In genomic region chr18:63683152-63683551, GRCh38 we compare ENCODE assay signal across 10 cellular contexts. TPM values are rescaled to one million over a fixed set of nuclear protein-coding genes. Genes with fewer than 3 reads are reported as not detected.
DNase-seq lines count a peak whose midpoint lies in the region; ATAC-seq and TF ChIP-seq lines count a peak whose summit lies in the region.
"Had no signal": no experiment of that assay in that cellular context is flagged by ENCODE, and none has a peak within 500 bp of the region (broad histone marks: within the 10 kb centered on the region; RNA-seq: fewer than 3 reads in every experiment).

No MANE protein-coding gene starts in this region.

- H3K27me3 Mint-ChIP-seq in activated CD8-positive, alpha-beta T cell treated with anti-CD3 and anti-CD28 coated beads for 36 hours = peaks cover 3% of the 10 kb centered on the region

- H3K27me3 ChIP-seq in HUES48 (ENCODE audit: control insufficient read depth, insufficient read depth, low read length) = no peaks in the 10 kb centered on the region

- intact Hi-C loops in activated CD8-positive, alpha-beta T cell treated with anti-CD3 and anti-CD28 coated beads for 36 hours (cut with micrococcal nuclease) = no loop called here

- no peak for TF ChIP-seq CTCF in AG09309 (IDR thresholded peaks at IDR 0.05; ENCODE audit: control insufficient read depth, insufficient read depth, low read depth, low read length, missing control alignments)
- TF ChIP-seq CTCF in epithelial cell of esophagus (IDR thresholded peaks at IDR 0.05; ENCODE audit: insufficient read depth, low read depth, low read length, missing control alignments) = no peak
- TF ChIP-seq CTCF in activated CD8-positive, alpha-beta T cell treated with anti-CD3 and anti-CD28 coated beads for 36 hours (IDR thresholded peaks at IDR 0.05) = no peak

- no peak for ATAC-seq in HG03457 (IDR thresholded peaks at IDR 0.05; ENCODE audit: unreplicated experiment)
- ATAC-seq in activated CD8-positive, alpha-beta T cell treated with anti-CD3 and anti-CD28 coated beads for 36 hours = no peak

- no peaks in the 10 kb centered on the region for H3K36me3 Mint-ChIP-seq in activated CD8-positive, alpha-beta T cell treated with anti-CD3 and anti-CD28 coated beads for 36 hours (ENCODE audit: low read depth)

- H3K4me3 ChIP-seq in AG09309 (ENCODE audit: control insufficient read depth, low read depth, low read length) (no peak overlapping the region), HUES48 (ENCODE audit: low read depth, low read length) (no peak overlapping the region; the same call in 1 of the 2 replicates), epithelial cell of esophagus (ENCODE audit: low read length) (no peak overlapping the region)

- H3K4me3 Mint-ChIP-seq in activated CD8-positive, alpha-beta T cell treated with anti-CD3 and anti-CD28 coated beads for 36 hours = no peak overlapping the region

- peak overlapping the region; percentile 88 for H3K27ac ChIP-seq in HUES48 (ENCODE audit: low read depth, low read length)

- H3K27ac Mint-ChIP-seq in activated CD8-positive, alpha-beta T cell treated with anti-CD3 and anti-CD28 coated beads for 36 hours = no peak overlapping the region

- POLR2A ChIA-PET in activated CD8-positive, alpha-beta T cell treated with anti-CD3 and anti-CD28 coated beads for 36 hours (lab: Charles Lee) = no interaction called here

- H3K9me3 ChIP-seq in HUES48 (ENCODE audit: control insufficient read depth, insufficient read depth, low read length) = peaks cover 5% of the 10 kb centered on the region; the same call in 1 of the 2 replicates

- H3K9ac ChIP-seq in HUES48 (ENCODE audit: low read depth, low read length) = no peak overlapping the region

- DNase-seq in AG09309 (ENCODE audit: low read depth) = peak; percentile 97
- DNase-seq in epithelial cell of esophagus (ENCODE audit: low read depth) = peak; percentile 99
- DNase-seq in myocyte (ENCODE audit: low read depth) = peak; percentile 30
- no peak for DNase-seq in NCI-H1417 (lab: John Stamatoyannopoulos, UW)
- DNase-seq in SIG-M5 (lab: John Stamatoyannopoulos, UW) = no peak
- no peak for DNase-seq in activated CD8-positive, alpha-beta T cell treated with anti-CD3 and anti-CD28 coated beads for 36 hours
- DNase-seq: nucleus accumbens had no signal

- CTCF ChIA-PET in activated CD8-positive, alpha-beta T cell treated with anti-CD3 and anti-CD28 coated beads for 36 hours (lab: Charles Lee) = no interaction called here

- H3K4me1 ChIP-seq in HUES48 (ENCODE audit: control insufficient read depth, insufficient read depth, low read length) = peaks cover 16% of the 10 kb centered on the region

- H3K36me3 ChIP-seq in HUES48 (ENCODE audit: control insufficient read depth, insufficient read depth, low read length) = no peaks in the 10 kb centered on the region

- H3K9me3 Mint-ChIP-seq in activated CD8-positive, alpha-beta T cell treated with anti-CD3 and anti-CD28 coated beads for 36 hours = no peaks in the 10 kb centered on the region

- H3K4me1 Mint-ChIP-seq in activated CD8-positive, alpha-beta T cell treated with anti-CD3 and anti-CD28 coated beads for 36 hours (ENCODE audit: low read depth) = no peaks in the 10 kb centered on the region

RNA-seq across cellular contexts. Expression of gene SERPINB11, which starts 19.6 kb away (rescaled TPM):
- total RNA-seq in myocyte = not detected in 2 replicates
- polyA plus RNA-seq in myocyte (2012) = not detected
- total RNA-seq in activated CD8-positive, alpha-beta T cell treated with anti-CD3 and anti-CD28 coated beads for 36 hours = not detected
- total RNA-seq: endothelial cell of umbilical vein had no signal
- polyA plus RNA-seq: endothelial cell of umbilical vein had no signal

RNA-seq across cellular contexts. Expression of gene SERPINB3, which starts 21.5 kb away (rescaled TPM):
- total RNA-seq in myocyte = not detected in 2 replicates
- polyA plus RNA-seq in myocyte (2012) = not detected
- not detected for total RNA-seq in activated CD8-positive, alpha-beta T cell treated with anti-CD3 and anti-CD28 coated beads for 36 hours
- total RNA-seq: endothelial cell of umbilical vein had no signal
- polyA plus RNA-seq: endothelial cell of umbilical vein had no signal

RNA-seq across cellular contexts. Expression of gene SERPINB4, which starts 39.1 kb away (rescaled TPM):
- total RNA-seq in myocyte = not detected in 2 replicates
- polyA plus RNA-seq in myocyte (2012) = not detected
- total RNA-seq in activated CD8-positive, alpha-beta T cell treated with anti-CD3 and anti-CD28 coated beads for 36 hours = not detected
- total RNA-seq: endothelial cell of umbilical vein had no signal
- polyA plus RNA-seq: endothelial cell of umbilical vein had no signal

Comparison
In these comparisons a context has a peak if more than half of its experiments do, and no peak if none do; other contexts are left out.
1. DNase-seq: peak in AG09309 (single experiment), epithelial cell of esophagus (single experiment) and myocyte (single experiment); none in NCI-H1417 (0 of 3), SIG-M5 (single experiment) and activated CD8-positive, alpha-beta T cell treated with anti-CD3 and anti-CD28 coated beads for 36 hours (single experiment).